8 cellular contexts compared by ENCODE assay signal in genomic region chr16:67192781-67193260, GRCh38. TPM values are rescaled to one million over a fixed set of nuclear protein-coding genes. Genes with fewer than 3 reads are reported as not detected.
DNase-seq lines count a peak whose midpoint lies in the region; ATAC-seq and TF ChIP-seq lines count a peak whose summit lies in the region.

No MANE protein-coding gene starts in this region.

- peak overlapping the region; percentile 93 for H3K4me3 Mint-ChIP-seq in stimulated activated naive CD8-positive, alpha-beta T cell treated with anti-CD3 and anti-CD28 coated beads, Interleukin-15, Interleukin-2, amounts not matched to agents 100 ng/mL and 50 ng/mL, for 24 hours
- peak overlapping the region; percentile 77 for H3K4me3 Mint-ChIP-seq in MCF 10A (ENCODE audit: unreplicated experiment)

- POLR2A ChIA-PET in MCF 10A (lab: Yijun Ruan, JAX) = interaction anchor here (0.6 to 2.6 kb wide), 12 partner anchors 9 to 75 kb away, joined by 3 to 12 read pairs (median 4); partner anchors contain the start of genes FBXL8, FHOD1, MATCAP1 and TMEM208

- 40 to 44% methylated on average over 15 to 16 of the region's 16 CpGs for WGBS in mesodermal cell (ENCODE audit: insufficient coverage in 2 of 2), 2 experiments

- no TSS peak for BruUV-seq in MCF 10A (replicated peaks; lab: Mats Ljungman, UMichigan)

- CTCF ChIA-PET in MCF 10A (lab: Yijun Ruan, JAX) = interaction anchor here (0.7 to 1.1 kb wide), 8 partner anchors 10 to 288 kb away, joined by 3 to 4 read pairs (median 3); partner anchors contain the start of gene ATP6V0D1

- no peak for ATAC-seq in stimulated activated naive CD8-positive, alpha-beta T cell treated with anti-CD3 and anti-CD28 coated beads, Interleukin-15, Interleukin-2, amounts not matched to agents 100 U/mL and 50 U/mL, for 24 hours
- no peak for ATAC-seq in GM21526 (IDR thresholded peaks at IDR 0.05; ENCODE audit: low FRiP score, unreplicated experiment)

- peak overlapping the region; percentile 23 for H3K27ac ChIP-seq in mesodermal cell (ENCODE audit: low read depth, low read length, severe bottlenecking)

- peaks cover 41% of the 10 kb centered on the region for H3K4me1 Mint-ChIP-seq in stimulated activated naive CD8-positive, alpha-beta T cell treated with anti-CD3 and anti-CD28 coated beads, Interleukin-15, Interleukin-2, amounts not matched to agents 100 ng/mL and 50 ng/mL, for 24 hours (ENCODE audit: low read depth)
- H3K4me1 Mint-ChIP-seq in MCF 10A (ENCODE audit: insufficient read depth, unreplicated experiment) = peaks cover 27% of the 10 kb centered on the region

- H3K9me3 Mint-ChIP-seq in stimulated activated naive CD8-positive, alpha-beta T cell treated with anti-CD3 and anti-CD28 coated beads, Interleukin-15, Interleukin-2, amounts not matched to agents 100 ng/mL and 50 ng/mL, for 24 hours = no peaks in the 10 kb centered on the region
- no peaks in the 10 kb centered on the region for H3K9me3 Mint-ChIP-seq in MCF 10A (ENCODE audit: unreplicated experiment)

- H3K9me3 ChIP-seq in mesodermal cell (ENCODE audit: control insufficient read depth, low read length) = no peaks in the 10 kb centered on the region

- DNase-seq in stimulated activated naive CD8-positive, alpha-beta T cell treated with anti-CD3 and anti-CD28 coated beads, Interleukin-15, Interleukin-2, amounts not matched to agents 100 U/mL and 50 U/mL, for 24 hours = no peak
- DNase-seq in MCF 10A (ENCODE audit: unreplicated experiment) (no peak), NCI-H345 treated with DMSO at 0.1 percent for 48 hours (lab: John Stamatoyannopoulos, UW; ENCODE audit: unreplicated experiment) (no peak)
- DNase-seq in stimulated activated CD4-positive, alpha-beta T cell treated with anti-CD3 and anti-CD28 coated beads, Interleukin-4, amount 100 ng/mL, for 24 hours = no peak
- DNase-seq in activated CD4-positive, alpha-beta T cell treated with anti-CD3 and anti-CD28 coated beads, Interleukin-2, amount 50 U/mL, for 48 hours = no peak

- peaks cover 19% of the 10 kb centered on the region for H3K4me1 ChIP-seq in mesodermal cell (ENCODE audit: control insufficient read depth, insufficient read depth, low read length, poor library complexity, severe bottlenecking)

- intact Hi-C loops in MCF 10A (cut with micrococcal nuclease) = loop anchor here (2.0 kb wide), 1 partner anchor 86 kb away; the partner anchor contains the start of gene PLEKHG4

- peak overlapping the region; percentile 90 for H3K27ac Mint-ChIP-seq in stimulated activated naive CD8-positive, alpha-beta T cell treated with anti-CD3 and anti-CD28 coated beads, Interleukin-15, Interleukin-2, amounts not matched to agents 100 ng/mL and 50 ng/mL, for 24 hours
- H3K27ac Mint-ChIP-seq in MCF 10A (ENCODE audit: low read depth, unreplicated experiment) = peak overlapping the region; percentile 78

- no peaks in the 10 kb centered on the region for H3K27me3 Mint-ChIP-seq in stimulated activated naive CD8-positive, alpha-beta T cell treated with anti-CD3 and anti-CD28 coated beads, Interleukin-15, Interleukin-2, amounts not matched to agents 100 ng/mL and 50 ng/mL, for 24 hours
- H3K27me3 Mint-ChIP-seq in MCF 10A (ENCODE audit: insufficient read depth, unreplicated experiment) = no peaks in the 10 kb centered on the region

- peaks cover 49% of the 10 kb centered on the region for H3K36me3 ChIP-seq in mesodermal cell (ENCODE audit: control insufficient read depth, insufficient read depth, low read length)

- H3K36me3 Mint-ChIP-seq in stimulated activated naive CD8-positive, alpha-beta T cell treated with anti-CD3 and anti-CD28 coated beads, Interleukin-15, Interleukin-2, amounts not matched to agents 100 ng/mL and 50 ng/mL, for 24 hours (ENCODE audit: low read depth) = peaks cover 45% of the 10 kb centered on the region
- H3K36me3 Mint-ChIP-seq in MCF 10A (ENCODE audit: insufficient read depth, unreplicated experiment) = peaks cover 35% of the 10 kb centered on the region

- TF ChIP-seq CTCF in MCF 10A (IDR thresholded peaks at IDR 0.05; ENCODE audit: unreplicated experiment) = no peak

- H3K4me3 ChIP-seq in mesodermal cell (ENCODE audit: extremely low read depth, insufficient read depth, low read length, poor library complexity, severe bottlenecking) = peak overlapping the region; percentile 100

RNA-seq across cellular contexts. Expression of gene E2F4, which starts 0.9 kb away (rescaled TPM):
- total RNA-seq in MCF 10A (2022) = 81.0 and 85.5 TPM in 2 replicates
- 69.4 TPM for polyA plus RNA-seq in mesodermal cell (2013, experiment 1 of 2)
- polyA plus RNA-seq in mesodermal cell (2013, experiment 2 of 2) = 57.6 TPM

RNA-seq across cellular contexts. Expression of gene EXOC3L1, which starts 2.9 kb away (rescaled TPM):
- not detected in 2 replicates for total RNA-seq in MCF 10A (2022)
- 30.8 TPM for polyA plus RNA-seq in mesodermal cell (2013, experiment 1 of 2)
- 18.5 TPM for polyA plus RNA-seq in mesodermal cell (2013, experiment 2 of 2)

RNA-seq across cellular contexts. Expression of gene ELMO3, which starts 6.1 kb away (rescaled TPM):
- 9.6 and 12.0 TPM in 2 replicates for total RNA-seq in MCF 10A (2022)
- 2.7 TPM for polyA plus RNA-seq in mesodermal cell (2013, experiment 1 of 2)
- 2.3 TPM for polyA plus RNA-seq in mesodermal cell (2013, experiment 2 of 2)

RNA-seq across cellular contexts. Expression of gene MATCAP1, which starts 9.1 kb away (rescaled TPM):
- total RNA-seq in MCF 10A (2022) = 18.1 and 18.7 TPM in 2 replicates
- polyA plus RNA-seq in mesodermal cell (2013, experiment 1 of 2) = 42.3 TPM
- 36.5 TPM for polyA plus RNA-seq in mesodermal cell (2013, experiment 2 of 2)

RNA-seq across cellular contexts. Expression of gene NOL3, which starts 22.5 kb away (rescaled TPM):
- 49.8 and 65.7 TPM in 2 replicates for total RNA-seq in MCF 10A (2022)
- polyA plus RNA-seq in mesodermal cell (2013, experiment 1 of 2) = 11.0 TPM
- polyA plus RNA-seq in mesodermal cell (2013, experiment 2 of 2) = 11.2 TPM
